ENCODE assay signal across 8 cellular contexts in genomic region chr3:49929333-49930240, GRCh38. TPM values are rescaled to one million over a fixed set of nuclear protein-coding genes. Genes with fewer than 3 reads are reported as not detected.
A peak's percentile ranks its signal among the peaks of the same experiment; 100 is the strongest.
DNase-seq lines count a peak whose midpoint lies in the region; ATAC-seq lines count a peak whose summit lies in the region.

Gene MON1A, minus strand, starts transcription at chr3:49929811. Its CDS starts 16,465 bp downstream, at chr3:49913346.

- H3K36me3 Mint-ChIP-seq in memory B cell = no peaks in the 10 kb centered on the region

- ATAC-seq in GM19438 (IDR thresholded peaks at IDR 0.05; ENCODE audit: low read depth, unreplicated experiment) (peak; percentile 91), HG03571 (IDR thresholded peaks at IDR 0.05; ENCODE audit: unreplicated experiment) (peak; percentile 85), memory B cell (ENCODE audit: low read depth) (peak; percentile 95)

- H3K4me1 ChIP-seq in effector memory CD4-positive, alpha-beta T cell (ENCODE audit: control insufficient read depth, insufficient read depth, low read length, poor library complexity, severe bottlenecking) = peaks cover 9% of the 10 kb centered on the region

- no peaks in the 10 kb centered on the region for H3K9me3 Mint-ChIP-seq in memory B cell

- H3K27ac ChIP-seq in effector memory CD4-positive, alpha-beta T cell (ENCODE audit: insufficient read depth, low read length, poor library complexity, severe bottlenecking) = peak within 1 kb of the TSS; percentile 82

- no peaks in the 10 kb centered on the region for H3K9me3 ChIP-seq in effector memory CD4-positive, alpha-beta T cell (ENCODE audit: control insufficient read depth, low read length)

- H3K36me3 ChIP-seq in effector memory CD4-positive, alpha-beta T cell (ENCODE audit: control insufficient read depth, insufficient read depth, low read length) = no peaks in the 10 kb centered on the region

- CTCF ChIA-PET in activated CD8-positive, alpha-beta memory T cell treated with anti-CD3 and anti-CD28 coated beads for 36 hours (lab: Charles Lee) = interaction anchor here (0.6 to 2.2 kb wide), 6 partner anchors 10 to 1317 kb away, joined by 3 to 9 read pairs (median 4); partner anchors contain the start of genes MST1R and RBM6

- H3K27me3 ChIP-seq in effector memory CD4-positive, alpha-beta T cell (replicated peaks; ENCODE audit: control insufficient read depth, insufficient read depth, low read length, poor library complexity, severe bottlenecking) = no peaks in the 10 kb centered on the region

- no peaks in the 10 kb centered on the region for H3K27me3 Mint-ChIP-seq in memory B cell

- peak; percentile 86 for DNase-seq in COLO668 (lab: John Stamatoyannopoulos, UW; ENCODE audit: unreplicated experiment)
- DNase-seq in NK-92 (lab: John Stamatoyannopoulos, UW; ENCODE audit: unreplicated experiment) = peak; percentile 11
- peak; percentile 69 to 84 (median 78) for DNase-seq in effector memory CD4-positive, alpha-beta T cell
- DNase-seq in memory B cell (ENCODE audit: low spot score in 2 of 2) = peak; percentile 77 to 91
- DNase-seq in stimulated activated CD8-positive, alpha-beta memory T cell treated with anti-CD3 and anti-CD28 coated beads, Interleukin-12 subunit alpha, Interleukin-12 subunit beta, amount 100 ng/mL, for 24 hours (ENCODE audit: extremely low read depth) = peak; percentile 70

- POLR2A ChIA-PET in activated CD8-positive, alpha-beta memory T cell treated with anti-CD3 and anti-CD28 coated beads for 36 hours (lab: Charles Lee) = interaction anchor here (0.5 to 1.5 kb wide), 9 partner anchors 9 to 399 kb away, joined by 3 to 20 read pairs (median 3); partner anchors contain the start of gene RBM6

- H3K4me1 Mint-ChIP-seq in memory B cell = peaks cover 8% of the 10 kb centered on the region

- H3K4me3 ChIP-seq in effector memory CD4-positive, alpha-beta T cell (ENCODE audit: insufficient read depth, low read depth, low read length, poor library complexity, severe bottlenecking) = peak within 1 kb of the TSS; percentile 84

- H3K27ac Mint-ChIP-seq in memory B cell = peak within 1 kb of the TSS; percentile 75

- H3K4me3 Mint-ChIP-seq in memory B cell = peak within 1 kb of the TSS; percentile 84

RNA-seq across cellular contexts. Expression of gene MON1A, which starts in this region (rescaled TPM):
- 10 to 100 TPM; 15.5 to 18.0 TPM for total RNA-seq in activated CD8-positive, alpha-beta memory T cell treated with anti-CD3 and anti-CD28 coated beads for 36 hours

Comparison
In these comparisons a context has a peak if more than half of its experiments do, and no peak if none do; other contexts are left out.
1. Peak in every context shown above with its lines: DNase-seq, ATAC-seq, H3K4me3 ChIP-seq and H3K27ac ChIP-seq.
2. DNase-seq: peak in every context shown above with its lines; median percentile 86 in COLO668; 84 in memory B cell; 78 in effector memory CD4-positive, alpha-beta T cell; 70 in stimulated activated CD8-positive, alpha-beta memory T cell treated with anti-CD3 and anti-CD28 coated beads, Interleukin-12 subunit alpha, Interleukin-12 subunit beta, amount 100 ng/mL, for 24 hours; 11 in NK-92.